Comparison of ENCODE assay signal across 8 cellular contexts in the genomic region with DNA sequence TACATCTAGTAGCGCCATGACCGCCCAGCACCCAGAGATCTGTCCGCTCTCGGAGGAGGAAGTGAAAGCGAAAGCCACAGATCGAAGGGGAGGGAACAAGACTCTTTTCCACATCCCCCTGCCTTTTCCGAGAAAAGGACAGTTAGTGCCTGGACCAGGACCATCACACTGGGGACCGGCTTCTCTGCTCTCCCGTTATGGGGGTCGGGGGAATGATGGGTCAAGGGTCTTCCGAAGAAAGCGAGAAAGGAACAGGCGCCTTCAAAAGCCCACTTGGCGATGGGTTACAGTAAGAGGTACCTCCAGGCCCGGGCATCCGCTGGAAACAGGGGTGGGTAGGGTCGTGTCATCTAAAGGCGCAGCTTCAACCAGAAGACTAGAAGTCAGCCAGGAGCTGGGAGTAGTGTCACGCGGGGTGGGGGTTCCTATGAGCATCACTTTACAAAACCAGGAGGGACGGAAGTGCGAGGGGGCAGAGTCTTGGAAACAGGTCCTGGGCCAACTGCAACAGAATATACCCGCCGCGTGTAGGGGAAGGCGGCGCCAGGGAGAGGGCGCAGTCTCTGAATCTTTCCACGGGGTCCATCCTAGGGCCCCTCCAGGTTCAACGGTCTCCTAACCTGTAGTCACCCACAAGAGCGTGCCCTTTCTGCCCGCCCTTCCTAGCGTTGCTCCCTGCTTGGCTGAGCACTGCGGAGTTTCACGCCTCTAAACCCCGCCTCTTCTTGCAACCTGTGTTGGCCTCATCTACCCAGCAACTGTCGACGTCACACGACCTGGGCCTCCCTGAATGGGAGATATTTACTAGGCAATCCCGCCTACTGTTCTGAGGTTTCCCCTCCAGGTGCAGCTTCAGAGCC. TPM values are rescaled to one million over a fixed set of nuclear protein-coding genes. Genes with fewer than 3 reads are reported as not detected.
DNase-seq lines count a peak whose midpoint lies in the region; ATAC-seq and TF ChIP-seq lines count a peak whose summit lies in the region.

A gene (minus strand): TSS at position 69 of the 860 bp plus-strand sequence. CDS start 51 bp downstream, at position 18.

- H3K36me3 ChIP-seq in suprapubic skin, result peaks cover 54% of the 10 kb centered on the region

- H3K27ac Mint-ChIP-seq in activated naive CD4-positive, alpha-beta T cell treated with anti-CD3 and anti-CD28 coated beads, Interleukin-2, amount 50 U/mL, for 24 hours, result peak within 1 kb of the TSS; percentile 100

- TF ChIP-seq CTCF in GM10248 (IDR thresholded peaks at IDR 0.05; ENCODE audit: control extremely low read depth, extremely low read depth, low read depth, missing control alignments) (no peak), suprapubic skin (IDR thresholded peaks at IDR 0.05) (peak; percentile 5 to 11)

- H3K4me3 Mint-ChIP-seq in activated naive CD4-positive, alpha-beta T cell treated with anti-CD3 and anti-CD28 coated beads, Interleukin-2, amount 50 U/mL, for 24 hours, result peak within 1 kb of the TSS; percentile 99

- 1% methylated on average over 38 of the region's 40 CpGs for WGBS in suprapubic skin

- no peaks in the 10 kb centered on the region for H3K27me3 Mint-ChIP-seq in activated naive CD4-positive, alpha-beta T cell treated with anti-CD3 and anti-CD28 coated beads, Interleukin-2, amount 50 U/mL, for 24 hours

- peak in 1 of 2 donors; percentile 71 for TF ChIP-seq POLR2A in suprapubic skin (IDR thresholded peaks at IDR 0.05)

- peaks cover 33% of the 10 kb centered on the region for H3K4me1 ChIP-seq in suprapubic skin

- no peaks in the 10 kb centered on the region for H3K9me3 ChIP-seq in suprapubic skin

- POLR2A ChIA-PET in GM10248 (lab: Yijun Ruan, JAX), result interaction anchor here (0.5 to 5.3 kb wide), 4 partner anchors 10 to 131 kb away, joined by 3 to 44 read pairs (median 20); a partner anchor contains a TSS

- no peaks in the 10 kb centered on the region for H3K9me3 Mint-ChIP-seq in activated naive CD4-positive, alpha-beta T cell treated with anti-CD3 and anti-CD28 coated beads, Interleukin-2, amount 50 U/mL, for 24 hours

- no peak for TF ChIP-seq EP300 in suprapubic skin (IDR thresholded peaks at IDR 0.05)

- peaks cover 86% of the 10 kb centered on the region for H3K4me1 Mint-ChIP-seq in activated naive CD4-positive, alpha-beta T cell treated with anti-CD3 and anti-CD28 coated beads, Interleukin-2, amount 50 U/mL, for 24 hours

- ATAC-seq in HG02588 (IDR thresholded peaks at IDR 0.05; ENCODE audit: unreplicated experiment), result peak; percentile 59
- ATAC-seq in SK-N-SH treated with all-trans-retinoic acid at 6 μM for 48 hours, result peak; percentile 97

- H3K27me3 ChIP-seq in suprapubic skin, result no peaks in the 10 kb centered on the region

- peak; percentile 92 for DNase-seq in GM10248 (ENCODE audit: extremely low spot score)
- peak; percentile 77 for DNase-seq in NCI-H1092 (lab: John Stamatoyannopoulos, UW)
- no peak for DNase-seq in glomerular endothelial cell (ENCODE audit: extremely low read depth, low read depth, low spot score)
- DNase-seq in occipital lobe (lab: John Stamatoyannopoulos, UW), result peak; percentile 92
- peak; percentile 97 to 98 for DNase-seq in suprapubic skin (ENCODE audit: low spot score in 2 of 2)

- peak within 1 kb of the TSS; percentile 95 for H3K27ac ChIP-seq in suprapubic skin

- H3K4me3 ChIP-seq in suprapubic skin, result peak within 1 kb of the TSS; percentile 69

- peaks cover 67% of the 10 kb centered on the region for H3K36me3 Mint-ChIP-seq in activated naive CD4-positive, alpha-beta T cell treated with anti-CD3 and anti-CD28 coated beads, Interleukin-2, amount 50 U/mL, for 24 hours

- CTCF ChIA-PET in GM10248 (lab: Yijun Ruan, JAX), result interaction anchor here (1.1 to 11.2 kb wide), 8 partner anchors 15 to 141 kb away, joined by 3 to 339 read pairs (median 9); a partner anchor contains a TSS

TF ChIP-seq in SK-N-SH treated with all-trans-retinoic acid at 6 μM for 48 hours, 23 proteins besides CTCF, POLR2A, EP300 and RAD21:
- TF ChIP-seq TCF4 (CRISPR knock-in tag; IDR thresholded peaks at IDR 0.05; ENCODE audit: borderline replicate concordance) (no peak), ARNTL (CRISPR knock-in tag; IDR thresholded peaks at IDR 0.05; ENCODE audit: borderline replicate concordance, low read depth) (no peak), RARB (CRISPR knock-in tag; IDR thresholded peaks at IDR 0.05) (no peak), ZFP30 (CRISPR knock-in tag; IDR thresholded peaks at IDR 0.05) (no peak), OSR1 (CRISPR knock-in tag; IDR thresholded peaks at IDR 0.05) (no peak), ZFP3 (CRISPR knock-in tag; IDR thresholded peaks at IDR 0.05) (no peak), ISL1 (CRISPR knock-in tag; IDR thresholded peaks at IDR 0.05) (no peak), GLIS3 (CRISPR knock-in tag; IDR thresholded peaks at IDR 0.05) (no peak), PPARA (CRISPR knock-in tag; IDR thresholded peaks at IDR 0.05; ENCODE audit: borderline replicate concordance) (no peak), ZNF565 (CRISPR knock-in tag; conservative IDR thresholded peaks at IDR 0.05; ENCODE audit: low read depth) (no peak)
- TF ChIP-seq, protein P1, sequence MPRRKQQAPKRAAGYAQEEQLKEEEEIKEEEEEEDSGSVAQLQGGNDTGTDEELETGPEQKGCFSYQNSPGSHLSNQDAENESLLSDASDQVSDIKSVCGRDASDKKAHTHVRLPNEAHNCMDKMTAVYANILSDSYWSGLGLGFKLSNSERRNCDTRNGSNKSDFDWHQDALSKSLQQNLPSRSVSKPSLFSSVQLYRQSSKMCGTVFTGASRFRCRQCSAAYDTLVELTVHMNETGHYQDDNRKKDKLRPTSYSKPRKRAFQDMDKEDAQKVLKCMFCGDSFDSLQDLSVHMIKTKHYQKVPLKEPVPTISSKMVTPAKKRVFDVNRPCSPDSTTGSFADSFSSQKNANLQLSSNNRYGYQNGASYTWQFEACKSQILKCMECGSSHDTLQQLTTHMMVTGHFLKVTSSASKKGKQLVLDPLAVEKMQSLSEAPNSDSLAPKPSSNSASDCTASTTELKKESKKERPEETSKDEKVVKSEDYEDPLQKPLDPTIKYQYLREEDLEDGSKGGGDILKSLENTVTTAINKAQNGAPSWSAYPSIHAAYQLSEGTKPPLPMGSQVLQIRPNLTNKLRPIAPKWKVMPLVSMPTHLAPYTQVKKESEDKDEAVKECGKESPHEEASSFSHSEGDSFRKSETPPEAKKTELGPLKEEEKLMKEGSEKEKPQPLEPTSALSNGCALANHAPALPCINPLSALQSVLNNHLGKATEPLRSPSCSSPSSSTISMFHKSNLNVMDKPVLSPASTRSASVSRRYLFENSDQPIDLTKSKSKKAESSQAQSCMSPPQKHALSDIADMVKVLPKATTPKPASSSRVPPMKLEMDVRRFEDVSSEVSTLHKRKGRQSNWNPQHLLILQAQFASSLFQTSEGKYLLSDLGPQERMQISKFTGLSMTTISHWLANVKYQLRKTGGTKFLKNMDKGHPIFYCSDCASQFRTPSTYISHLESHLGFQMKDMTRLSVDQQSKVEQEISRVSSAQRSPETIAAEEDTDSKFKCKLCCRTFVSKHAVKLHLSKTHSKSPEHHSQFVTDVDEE (CRISPR knock-in tag; IDR thresholded peaks at IDR 0.05), result no peak
- TF ChIP-seq, protein P2, sequence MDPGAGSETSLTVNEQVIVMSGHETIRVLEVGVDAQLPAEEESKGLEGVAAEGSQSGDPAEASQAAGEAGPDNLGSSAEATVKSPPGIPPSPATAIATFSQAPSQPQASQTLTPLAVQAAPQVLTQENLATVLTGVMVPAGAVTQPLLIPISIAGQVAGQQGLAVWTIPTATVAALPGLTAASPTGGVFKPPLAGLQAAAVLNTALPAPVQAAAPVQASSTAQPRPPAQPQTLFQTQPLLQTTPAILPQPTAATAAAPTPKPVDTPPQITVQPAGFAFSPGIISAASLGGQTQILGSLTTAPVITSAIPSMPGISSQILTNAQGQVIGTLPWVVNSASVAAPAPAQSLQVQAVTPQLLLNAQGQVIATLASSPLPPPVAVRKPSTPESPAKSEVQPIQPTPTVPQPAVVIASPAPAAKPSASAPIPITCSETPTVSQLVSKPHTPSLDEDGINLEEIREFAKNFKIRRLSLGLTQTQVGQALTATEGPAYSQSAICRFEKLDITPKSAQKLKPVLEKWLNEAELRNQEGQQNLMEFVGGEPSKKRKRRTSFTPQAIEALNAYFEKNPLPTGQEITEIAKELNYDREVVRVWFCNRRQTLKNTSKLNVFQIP (CRISPR knock-in tag; IDR thresholded peaks at IDR 0.05; ENCODE audit: borderline replicate concordance, low read depth), result no peak

RNA-seq across cellular contexts. Expression of the gene that starts here (rescaled TPM):
- total RNA-seq in glomerular endothelial cell, result 62.9 and 67.0 TPM in 2 replicates
- total RNA-seq in occipital lobe, result 5.3 TPM
- total RNA-seq in suprapubic skin, result 10 to 100 TPM; 43.6 to 62.7 (median 49.0) TPM
